12 cellular contexts compared by ENCODE assay signal in genomic region chr6:42407379-42407778, GRCh38. TPM values are rescaled to one million over a fixed set of nuclear protein-coding genes. Genes with fewer than 3 reads are reported as not detected.
DNase-seq lines count a peak whose midpoint lies in the region; ATAC-seq, FAIRE-seq and TF ChIP-seq lines count a peak whose summit lies in the region.
"Had no signal": no experiment of that assay in that cellular context is flagged by ENCODE, and none has a peak within 500 bp of the region (broad histone marks: within the 10 kb centered on the region; RNA-seq: fewer than 3 reads in every experiment).

No MANE protein-coding gene starts in this region.

- H3F3A ChIP-seq in PC-9 (ENCODE audit: insufficient read depth, low read depth): peaks cover 32% of the 10 kb centered on the region

- H3K79me2 ChIP-seq in PC-9 (ENCODE audit: low read depth) (peaks cover 56% of the 10 kb centered on the region), osteoblast (ENCODE audit: insufficient read depth, low read length) (peaks cover 51% of the 10 kb centered on the region)

- H3K27ac ChIP-seq in PC-9 (peak overlapping the region; percentile 18; the same call in 1 of the 2 replicates), osteoblast (ENCODE audit: low read depth, low read length) (peak overlapping the region; percentile 63), kidney (ENCODE audit: low read depth in 2 of 2, low read length in 2 of 2) (no peak overlapping the region)
- H3K27ac ChIP-seq: ascending aorta had no signal

- peak overlapping the region; percentile 33 to 83 for H3K4me3 Mint-ChIP-seq in effector memory CD8-positive, alpha-beta T cell

- no peaks in the 10 kb centered on the region for H3K9me3 Mint-ChIP-seq in effector memory CD8-positive, alpha-beta T cell

- FAIRE-seq in kidney (lab: Jason Lieb, UNC): no peak

- no peak overlapping the region for H2AFZ ChIP-seq in PC-9
- H2AFZ ChIP-seq in osteoblast (ENCODE audit: low read length): peak overlapping the region; percentile 53

- CTCF ChIA-PET in PC-9 (lab: Charles Lee): interaction anchor here (0.7 to 0.8 kb wide), 2 partner anchors 41 to 130 kb away, joined by 3 read pairs; no protein-coding TSS in a partner anchor

- TF ChIP-seq CTCF in PC-9 (conservative IDR thresholded peaks at IDR 0.05): no peak
- no peak for TF ChIP-seq CTCF in osteoblast (IDR thresholded peaks at IDR 0.05; ENCODE audit: extremely low read depth, low read depth, low read length)
- TF ChIP-seq CTCF in kidney (IDR thresholded peaks at IDR 0.05; ENCODE audit: borderline replicate concordance, extremely low read depth, insufficient read depth): no peak

- H3K4me3 ChIP-seq in PC-9 (no peak overlapping the region), osteoblast (ENCODE audit: insufficient read depth, low read length) (peak overlapping the region; percentile 44), kidney (ENCODE audit: low read length in 2 of 2) (no peak overlapping the region)
- H3K4me3 ChIP-seq: ascending aorta had no signal

- peak overlapping the region; percentile 82 to 93 for H3K27ac Mint-ChIP-seq in effector memory CD8-positive, alpha-beta T cell

- peaks cover 58 to 74% of the 10 kb centered on the region in 2 donors for H3K4me1 Mint-ChIP-seq in effector memory CD8-positive, alpha-beta T cell (ENCODE audit: low read depth in 2 of 2)

- POLR2A ChIA-PET in PC-9 (lab: Charles Lee; ENCODE audit: unreplicated experiment): interaction anchor here (0.6 kb wide), 1 partner anchor 377 kb away, joined by 8 read pairs; no protein-coding TSS in a partner anchor

- H4K20me1 ChIP-seq in PC-9 (ENCODE audit: insufficient read depth): no peaks in the 10 kb centered on the region
- H4K20me1 ChIP-seq in osteoblast (ENCODE audit: insufficient read depth, low read length): peaks cover 1% of the 10 kb centered on the region

- no peaks in the 10 kb centered on the region for H3K27me3 Mint-ChIP-seq in effector memory CD8-positive, alpha-beta T cell

- H3K36me3 ChIP-seq in PC-9 (ENCODE audit: low read depth): no peaks in the 10 kb centered on the region
- no peaks in the 10 kb centered on the region for H3K36me3 ChIP-seq in osteoblast (ENCODE audit: insufficient read depth, low read length)
- no peaks in the 10 kb centered on the region for H3K36me3 ChIP-seq in kidney (ENCODE audit: control insufficient read depth in 1 of 2, insufficient read depth in 2 of 2, low read length in 2 of 2)
- H3K36me3 ChIP-seq: ascending aorta had no signal

- H3K36me3 Mint-ChIP-seq in effector memory CD8-positive, alpha-beta T cell (ENCODE audit: insufficient read depth): peaks cover 1% of the 10 kb centered on the region

- no peak overlapping the region for H3K4me2 ChIP-seq in PC-9
- peak overlapping the region; percentile 70 for H3K4me2 ChIP-seq in osteoblast (ENCODE audit: insufficient read depth, low read length)

- BruUV-seq in PC-9 (replicated peaks; lab: Mats Ljungman, UMichigan): no TSS peak

- intact Hi-C loops in PC-9 (cut with micrococcal nuclease; ENCODE audit: unreplicated experiment) (no loop called here), kidney (cut with DNase I) (no loop called here)

- no peak overlapping the region for H3K9ac ChIP-seq in kidney (ENCODE audit: low read length in 2 of 2)

- H3K9me3 ChIP-seq in PC-9 (ENCODE audit: insufficient read depth, low read depth): no peaks in the 10 kb centered on the region
- no peaks in the 10 kb centered on the region for H3K9me3 ChIP-seq in osteoblast (ENCODE audit: low read depth, low read length)
- H3K9me3 ChIP-seq in kidney (ENCODE audit: control insufficient read depth in 1 of 2, low read length in 2 of 2): no peaks in the 10 kb centered on the region
- H3K9me3 ChIP-seq: ascending aorta had no signal

- peak; percentile 82 for DNase-seq in GM04503 (ENCODE audit: low read depth)
- DNase-seq in PC-9: peak in 1 of 2 experiments; percentile 39
- DNase-seq in effector memory CD8-positive, alpha-beta T cell: no peak
- DNase-seq in osteoblast (ENCODE audit: insufficient read length, low spot score, missing footprints): peak; percentile 87
- DNase-seq in kidney: no peak
- DNase-seq: NCI-H1417 treated with DMSO at 0.1 percent for 48 hours; stimulated activated CD4-positive, alpha-beta T cell treated with anti-CD3 and anti-CD28 coated beads, Interleukin-4, amount 100 ng/mL, for 1 hour; SW 1271 had no signal

- ATAC-seq in effector memory CD8-positive, alpha-beta T cell (replicated peaks): no peak
- ATAC-seq in GM18867 (IDR thresholded peaks at IDR 0.05; ENCODE audit: unreplicated experiment) (no peak), GM21528 (IDR thresholded peaks at IDR 0.05; ENCODE audit: low FRiP score, unreplicated experiment) (no peak), HG03175 (IDR thresholded peaks at IDR 0.05; ENCODE audit: unreplicated experiment) (no peak)

- H3K27me3 ChIP-seq in PC-9 (ENCODE audit: insufficient read depth, low read depth): no peaks in the 10 kb centered on the region
- no peaks in the 10 kb centered on the region for H3K27me3 ChIP-seq in osteoblast (ENCODE audit: insufficient read depth, low read length)
- H3K27me3 ChIP-seq: ascending aorta had no signal

- H3K4me1 ChIP-seq in PC-9 (replicated peaks; ENCODE audit: insufficient read depth): peaks cover 53% of the 10 kb centered on the region
- H3K4me1 ChIP-seq in osteoblast (ENCODE audit: insufficient read depth, low read length): peaks cover 39% of the 10 kb centered on the region
- peaks cover 0 to 2% of the 10 kb centered on the region in 2 donors for H3K4me1 ChIP-seq in kidney (ENCODE audit: control insufficient read depth in 1 of 2, insufficient read depth in 1 of 2, low read depth in 1 of 2, low read length in 2 of 2)
- H3K4me1 ChIP-seq: ascending aorta had no signal

- no peaks in the 10 kb centered on the region for H3K9me2 ChIP-seq in PC-9 (ENCODE audit: insufficient read depth)

RNA-seq across cellular contexts. Expression of gene TRERF1, which starts 44.3 kb away (rescaled TPM):
- total RNA-seq in PC-9 (2021): 12.3 and 14.5 TPM in 2 replicates
- 3.8 and 4.7 TPM in 2 replicates for total RNA-seq in osteoblast
- total RNA-seq in kidney: 8.4 TPM
- 1.5 TPM for polyA plus RNA-seq in kidney (ENCODE audit: insufficient read depth, low read depth, low replicate concordance)

Comparison
In these comparisons a context has a peak if more than half of its experiments do, and no peak if none do; other contexts are left out.
1. DNase-seq: peak in GM04503 (single experiment) and osteoblast (single experiment); none in effector memory CD8-positive, alpha-beta T cell (0 of 3) and kidney (single experiment).
2. H3K27ac ChIP-seq: peak in PC-9 (single experiment) and osteoblast (single experiment); none in kidney (0 of 2).